In genomic region chr3:47378869-47379268, GRCh38 we compare ENCODE assay signal across 17 cellular contexts. TPM values are rescaled to one million over a fixed set of nuclear protein-coding genes. Genes with fewer than 3 reads are reported as not detected.
A peak's percentile ranks its signal among the peaks of the same experiment; 100 is the strongest.
DNase-seq lines count a peak whose midpoint lies in the region; ATAC-seq and TF ChIP-seq lines count a peak whose summit lies in the region.
"Had no signal": no experiment of that assay in that cellular context is flagged by ENCODE, and none has a peak within 500 bp of the region (broad histone marks: within the 10 kb centered on the region; RNA-seq: fewer than 3 reads in every experiment).

No MANE protein-coding gene starts in this region.

- DNase-seq in DND-41 (no peak), activated B cell treated with CpG ODN at 0.5 μM for 24 hours (no peak), memory B cell (ENCODE audit: low spot score in 2 of 2) (no peak), kidney tubule cell (ENCODE audit: low spot score) (no peak)
- DNase-seq: activated CD4-positive, alpha-beta T cell treated with anti-CD3 and anti-CD28 coated beads for 1 hour; effector memory CD8-positive, alpha-beta T cell; IMR-90; NCI-H1048; NCI-H2171; NCI-H748 treated with DMSO at 0.1 percent for 48 hours had no signal

- H3K9me3 ChIP-seq in BLaER1 (no peaks in the 10 kb centered on the region), DND-41 (ENCODE audit: insufficient read depth, low read length, severe bottlenecking) (no peaks in the 10 kb centered on the region)
- H3K9me3 ChIP-seq: spleen, tibial nerve had no signal

- TF ChIP-seq CTCF in DND-41 (IDR thresholded peaks at IDR 0.05; ENCODE audit: borderline replicate concordance, extremely low read depth, low read length, poor library complexity, severe bottlenecking) (no peak), activated B cell treated with CpG ODN at 0.5 μM for 24 hours (IDR thresholded peaks at IDR 0.05) (no peak)

- no peaks in the 10 kb centered on the region for H3K9me3 Mint-ChIP-seq in activated B cell treated with CpG ODN at 0.5 μM for 24 hours
- H3K9me3 Mint-ChIP-seq in memory B cell, result no peaks in the 10 kb centered on the region
- H3K9me3 Mint-ChIP-seq: effector memory CD8-positive, alpha-beta T cell had no signal

- H3K27ac Mint-ChIP-seq in activated B cell treated with CpG ODN at 0.5 μM for 24 hours (no peak overlapping the region), memory B cell (peak overlapping the region; percentile 97)

- H3K4me3 Mint-ChIP-seq in activated B cell treated with CpG ODN at 0.5 μM for 24 hours (peak overlapping the region; percentile 28), memory B cell (no peak overlapping the region)

- no peak overlapping the region for H2AFZ ChIP-seq in DND-41 (ENCODE audit: low read depth, low read length)

- H3K27ac ChIP-seq in BLaER1, result no peak overlapping the region
- H3K27ac ChIP-seq in DND-41 (ENCODE audit: low read length), result no peak overlapping the region

- H3K36me3 Mint-ChIP-seq in activated B cell treated with CpG ODN at 0.5 μM for 24 hours (ENCODE audit: low read depth) (peaks cover 22% of the 10 kb centered on the region), memory B cell (no peaks in the 10 kb centered on the region)

- H3K4me1 ChIP-seq in BLaER1 (peaks cover 41% of the 10 kb centered on the region), DND-41 (ENCODE audit: insufficient read depth, low read length) (peaks cover 37% of the 10 kb centered on the region)

- H4K20me1 ChIP-seq in BLaER1 (peaks cover 29% of the 10 kb centered on the region), DND-41 (ENCODE audit: insufficient read depth, low read length) (peaks cover 18% of the 10 kb centered on the region)

- CTCF ChIA-PET in activated B cell treated with CpG ODN at 0.5 μM for 24 hours (lab: Charles Lee), result no interaction called here

- ATAC-seq in DND-41 (ENCODE audit: insufficient read depth, low read depth), result no peak
- ATAC-seq in activated B cell treated with CpG ODN at 0.5 μM for 24 hours (ENCODE audit: low read depth), result no peak
- no peak for ATAC-seq in memory B cell (ENCODE audit: low read depth)
- no peak for ATAC-seq in GM18505 (IDR thresholded peaks at IDR 0.05; ENCODE audit: unreplicated experiment)
- no peak for ATAC-seq in HG02884 (IDR thresholded peaks at IDR 0.05; ENCODE audit: unreplicated experiment)
- no peak for ATAC-seq in HG03565 (IDR thresholded peaks at IDR 0.05; ENCODE audit: unreplicated experiment)
- ATAC-seq: effector memory CD8-positive, alpha-beta T cell had no signal

- no peaks in the 10 kb centered on the region for H3K27me3 Mint-ChIP-seq in activated B cell treated with CpG ODN at 0.5 μM for 24 hours
- peaks cover 5% of the 10 kb centered on the region for H3K27me3 Mint-ChIP-seq in memory B cell
- H3K27me3 Mint-ChIP-seq: B cell had no signal

- intact Hi-C loops in activated B cell treated with CpG ODN at 0.5 μM for 24 hours (cut with micrococcal nuclease), result no loop called here

- H3K27me3 ChIP-seq in BLaER1, result no peaks in the 10 kb centered on the region
- H3K27me3 ChIP-seq in DND-41 (ENCODE audit: insufficient read depth, low read length, poor library complexity), result no peaks in the 10 kb centered on the region
- H3K27me3 ChIP-seq: spleen, tibial nerve had no signal

- POLR2A ChIA-PET in activated B cell treated with CpG ODN at 0.5 μM for 24 hours (lab: Charles Lee), result interaction anchor here (0.7 kb wide), 1 partner anchor 571 kb away, joined by 3 read pairs; no protein-coding TSS in a partner anchor

- H3K9ac ChIP-seq in BLaER1 (no peak overlapping the region), DND-41 (ENCODE audit: low read depth, low read length) (no peak overlapping the region)

- H3K36me3 ChIP-seq in BLaER1, result no peaks in the 10 kb centered on the region; the same call in 1 of the 2 replicates
- peaks cover 9% of the 10 kb centered on the region for H3K36me3 ChIP-seq in DND-41 (ENCODE audit: insufficient read depth, low read length)
- H3K36me3 ChIP-seq: tibial nerve had no signal

- H3K4me2 ChIP-seq in BLaER1 (peak overlapping the region; percentile 93), DND-41 (ENCODE audit: insufficient read depth, low read length) (peak overlapping the region; percentile 67; the same call in 1 of the 2 replicates)

- no peak for TF ChIP-seq POLR2A in GM18505 (IDR thresholded peaks at IDR 0.05; ENCODE audit: borderline replicate concordance, extremely low read depth, insufficient read depth, insufficient read length)

- H3K4me1 Mint-ChIP-seq in activated B cell treated with CpG ODN at 0.5 μM for 24 hours (peaks cover 40% of the 10 kb centered on the region), memory B cell (peaks cover 35% of the 10 kb centered on the region)

- peaks cover 42% of the 10 kb centered on the region for H3K79me2 ChIP-seq in DND-41 (ENCODE audit: insufficient read depth, low read length)

- H3K4me3 ChIP-seq in BLaER1, result no peak overlapping the region
- no peak overlapping the region for H3K4me3 ChIP-seq in DND-41 (ENCODE audit: low read depth in 1 of 2, low read length in 2 of 2)

RNA-seq across cellular contexts. Expression of gene PTPN23, which starts 2.0 kb away (rescaled TPM):
- total RNA-seq in activated B cell treated with CpG ODN at 0.5 μM for 24 hours, result 44.0 and 50.3 TPM in 2 replicates
